ENCODE assay signal across 10 cellular contexts in genomic region chr6:157762636-157763035, GRCh38.
DNase-seq lines count a peak whose midpoint lies in the region; ATAC-seq and TF ChIP-seq lines count a peak whose summit lies in the region.
"Had no signal": no experiment of that assay in that cellular context is flagged by ENCODE, and none has a peak within 500 bp of the region (broad histone marks: within the 10 kb centered on the region; RNA-seq: fewer than 3 reads in every experiment).

No MANE protein-coding gene starts in this region.

- no peak for TF ChIP-seq CTCF in endothelial cell (IDR thresholded peaks at IDR 0.05; ENCODE audit: unreplicated experiment)

- ATAC-seq in stimulated activated memory B cell treated with anti-CD40 and anti-IgM and Interleukin-4, amounts not matched to agents 10 μg/mL and 1 μg/mL and 100 μg/mL, for 72 hours: no peak
- no peak for ATAC-seq in right cardiac atrium

- peak overlapping the region; percentile 48 for H3K27ac Mint-ChIP-seq in T-helper 2 cell treated with Interferon-gamma antibody and Interleukin-4, amounts not matched to agents 5 μg/mL and 100 μg/mL, for 36 hours
- H3K27ac Mint-ChIP-seq in endothelial cell (ENCODE audit: unreplicated experiment): peak overlapping the region; percentile 61
- peak overlapping the region; percentile 94 for H3K27ac Mint-ChIP-seq in stimulated activated memory B cell treated with anti-CD40 and anti-IgM and Interleukin-4, amounts not matched to agents 10 μg/mL and 1 μg/mL and 100 μg/mL, for 72 hours

- no peak overlapping the region for H3K4me3 ChIP-seq in right cardiac atrium (ENCODE audit: low read length)
- H3K4me3 ChIP-seq: heart left ventricle had no signal

- H3K4me3 Mint-ChIP-seq in T-helper 2 cell treated with Interferon-gamma antibody and Interleukin-4, amounts not matched to agents 5 μg/mL and 100 μg/mL, for 36 hours: no peak overlapping the region
- no peak overlapping the region for H3K4me3 Mint-ChIP-seq in endothelial cell (ENCODE audit: unreplicated experiment)
- H3K4me3 Mint-ChIP-seq in stimulated activated memory B cell treated with anti-CD40 and anti-IgM and Interleukin-4, amounts not matched to agents 10 μg/mL and 1 μg/mL and 100 μg/mL, for 72 hours: no peak overlapping the region

- no peaks in the 10 kb centered on the region for H3K27me3 ChIP-seq in right cardiac atrium (ENCODE audit: control insufficient read depth, insufficient read depth)
- H3K27me3 ChIP-seq: heart left ventricle had no signal

- no peak overlapping the region for H3K27ac ChIP-seq in right cardiac atrium (ENCODE audit: low read length)

- intact Hi-C loops in right cardiac atrium (cut with DNase I): loop anchor here in 2 of 4 donors (10.0 kb wide), 1 partner anchor 112 kb away; no protein-coding TSS in a partner anchor

- 54% methylated on average over 7 of the region's 7 CpGs for WGBS in right cardiac atrium

- H3K4me1 Mint-ChIP-seq in T-helper 2 cell treated with Interferon-gamma antibody and Interleukin-4, amounts not matched to agents 5 μg/mL and 100 μg/mL, for 36 hours (ENCODE audit: low read depth): peaks cover 50% of the 10 kb centered on the region
- H3K4me1 Mint-ChIP-seq in endothelial cell (ENCODE audit: unreplicated experiment): peaks cover 60% of the 10 kb centered on the region
- peaks cover 93% of the 10 kb centered on the region for H3K4me1 Mint-ChIP-seq in stimulated activated memory B cell treated with anti-CD40 and anti-IgM and Interleukin-4, amounts not matched to agents 10 μg/mL and 1 μg/mL and 100 μg/mL, for 72 hours

- H3K27me3 Mint-ChIP-seq in T-helper 2 cell treated with Interferon-gamma antibody and Interleukin-4, amounts not matched to agents 5 μg/mL and 100 μg/mL, for 36 hours (ENCODE audit: low read depth): peaks cover 55% of the 10 kb centered on the region
- peaks cover 15% of the 10 kb centered on the region for H3K27me3 Mint-ChIP-seq in endothelial cell (ENCODE audit: unreplicated experiment)
- H3K27me3 Mint-ChIP-seq in stimulated activated memory B cell treated with anti-CD40 and anti-IgM and Interleukin-4, amounts not matched to agents 10 μg/mL and 1 μg/mL and 100 μg/mL, for 72 hours: no peaks in the 10 kb centered on the region

- H3K9me3 Mint-ChIP-seq in T-helper 2 cell treated with Interferon-gamma antibody and Interleukin-4, amounts not matched to agents 5 μg/mL and 100 μg/mL, for 36 hours: no peaks in the 10 kb centered on the region
- H3K9me3 Mint-ChIP-seq in endothelial cell (ENCODE audit: unreplicated experiment): no peaks in the 10 kb centered on the region
- no peaks in the 10 kb centered on the region for H3K9me3 Mint-ChIP-seq in stimulated activated memory B cell treated with anti-CD40 and anti-IgM and Interleukin-4, amounts not matched to agents 10 μg/mL and 1 μg/mL and 100 μg/mL, for 72 hours

- no peak for DNase-seq in T-helper 2 cell treated with Interferon-gamma antibody and Interleukin-4, amounts not matched to agents 5 μg/mL and 100 μg/mL, for 36 hours (ENCODE audit: low spot score)
- DNase-seq in T-helper 2 cell (no peak), RPMI8226 (peak; percentile 42), endothelial cell (ENCODE audit: low spot score) (no peak), HPDE6-E6E7 (ENCODE audit: extremely low spot score) (no peak), right cardiac atrium (no peak), NCI-H82 (lab: John Stamatoyannopoulos, UW) (no peak)
- DNase-seq: activated CD8-positive, alpha-beta memory T cell treated with anti-CD3 and anti-CD28 coated beads for 24 hours had no signal

- H3K9me3 ChIP-seq in right cardiac atrium (ENCODE audit: control insufficient read depth, low read length): no peaks in the 10 kb centered on the region
- H3K9me3 ChIP-seq: heart left ventricle had no signal

- H3K4me1 ChIP-seq in right cardiac atrium (ENCODE audit: control insufficient read depth, insufficient read depth, low read length): peaks cover 7% of the 10 kb centered on the region

- H3K36me3 Mint-ChIP-seq in T-helper 2 cell treated with Interferon-gamma antibody and Interleukin-4, amounts not matched to agents 5 μg/mL and 100 μg/mL, for 36 hours (ENCODE audit: low read depth): no peaks in the 10 kb centered on the region
- no peaks in the 10 kb centered on the region for H3K36me3 Mint-ChIP-seq in endothelial cell (ENCODE audit: low read depth, unreplicated experiment)
- H3K36me3 Mint-ChIP-seq in stimulated activated memory B cell treated with anti-CD40 and anti-IgM and Interleukin-4, amounts not matched to agents 10 μg/mL and 1 μg/mL and 100 μg/mL, for 72 hours: no peaks in the 10 kb centered on the region
